In genomic region chr7:80450621-80451308, GRCh38 we compare ENCODE assay signal across 1 cellular context.
A peak's percentile ranks its signal among the peaks of the same experiment; 100 is the strongest.
TF ChIP-seq lines count a peak whose summit lies in the region.

No MANE protein-coding gene starts in this region.

TF ChIP-seq in HepG2, 621 proteins besides CTCF, POLR2A, EP300 and RAD21 (continued from another document):
- no peak for TF ChIP-seq THAP9 (CRISPR knock-in tag; IDR thresholded peaks at IDR 0.05; ENCODE audit: borderline replicate concordance)
- TF ChIP-seq HNF4A (CRISPR knock-in tag; IDR thresholded peaks at IDR 0.05), result peak; percentile 39
